In the genomic region with DNA sequence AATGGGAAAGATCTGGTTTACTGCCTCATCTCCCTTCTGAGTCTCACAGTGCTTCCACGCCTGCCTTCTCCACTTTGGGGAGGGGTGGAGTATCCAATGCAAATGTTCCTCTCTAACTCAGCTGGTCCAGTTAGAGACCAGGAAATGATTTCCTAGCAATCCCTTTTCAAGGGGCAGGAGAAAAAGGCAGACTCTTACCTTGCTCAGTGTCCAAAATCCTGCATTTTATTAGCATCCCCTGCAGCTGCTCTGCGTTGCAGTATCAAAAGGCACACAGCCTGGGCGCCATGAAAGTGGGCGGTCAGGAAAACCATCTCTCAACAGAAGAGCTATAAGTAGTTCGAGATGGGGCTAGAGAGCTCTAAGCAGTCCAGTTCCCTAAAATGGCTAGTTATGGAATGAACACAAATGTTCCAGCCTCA, we compare ENCODE assay signal across 10 cellular contexts.
DNase-seq lines count a peak whose midpoint lies in the region; ATAC-seq and TF ChIP-seq lines count a peak whose summit lies in the region.
"Had no signal": no experiment of that assay in that cellular context is flagged by ENCODE, and none has a peak within 500 bp of the region (broad histone marks: within the 10 kb centered on the region; RNA-seq: fewer than 3 reads in every experiment).

No MANE protein-coding gene starts in this region.

- peaks cover 7% of the 10 kb centered on the region; the same call in 1 of the 2 replicates for H3K36me3 ChIP-seq in DOHH2 (ENCODE audit: control insufficient read depth, low read length)
- no peaks in the 10 kb centered on the region for H3K36me3 ChIP-seq in heart left ventricle

- peaks cover 37% of the 10 kb centered on the region for H3K79me2 ChIP-seq in DOHH2 (ENCODE audit: control insufficient read depth, low read length)

- intact Hi-C loops in heart left ventricle (cut with DNase I) (loop anchor here in 7 of 10 donors (2.0 to 10.0 kb wide), 16 partner anchors 67 to 453 kb away; a partner anchor contains a TSS), sciatic nerve (cut with DNase I) (no loop called here)

- no peaks in the 10 kb centered on the region for H4K20me1 ChIP-seq in DOHH2 (ENCODE audit: control insufficient read depth, insufficient read depth, low read depth, low read length)

- no peak for TF ChIP-seq CTCF in DOHH2 (IDR thresholded peaks at IDR 0.05; ENCODE audit: low read depth, low read length, poor library complexity, severe bottlenecking)
- TF ChIP-seq CTCF in heart left ventricle (IDR thresholded peaks at IDR 0.05) = no peak

- no peaks in the 10 kb centered on the region; the same call in 1 of the 2 replicates for H3F3A ChIP-seq in DOHH2 (ENCODE audit: control insufficient read depth, insufficient read depth)

- H3K27ac ChIP-seq in DOHH2 (ENCODE audit: low read depth, low read length) (no peak overlapping the region), heart left ventricle (peak overlapping the region; percentile 78 to 94 (median 88))

- peak; percentile 63 for DNase-seq in SHP77 treated with DMSO at 0.1 percent for 48 hours (lab: John Stamatoyannopoulos, UW)
- peak in 1 of 5 donors; percentile 47 for DNase-seq in heart left ventricle
- DNase-seq in sciatic nerve (ENCODE audit: low spot score) = no peak
- no peak for DNase-seq in DMS 273 (lab: John Stamatoyannopoulos, UW; ENCODE audit: unreplicated experiment)
- no peak for DNase-seq in NCI-H1092 treated with DMSO at 0.1 percent for 48 hours (lab: John Stamatoyannopoulos, UW)
- no peak for DNase-seq in germinal center (ENCODE audit: low spot score)
- DNase-seq: islet precursor cell had no signal

- 42 to 63% (median 48%) methylated on average over 5 of the region's 5 CpGs for WGBS in heart left ventricle, 4 donors

- peak overlapping the region; percentile 95 for H3K4me2 ChIP-seq in DOHH2 (ENCODE audit: low read length)

- no peaks in the 10 kb centered on the region for H3K9me2 ChIP-seq in DOHH2 (replicated peaks; ENCODE audit: control insufficient read depth, low read length)

- no peak for TF ChIP-seq POLR2A in heart left ventricle (IDR thresholded peaks at IDR 0.05)

- H3K4me1 ChIP-seq in DOHH2 (ENCODE audit: control insufficient read depth, low read length) = peaks cover 49% of the 10 kb centered on the region
- H3K4me1 ChIP-seq in heart left ventricle = peaks cover 3 to 79% (median 48%) of the 10 kb centered on the region in 12 donors

- peak; percentile 44 to 57 (median 48) for ATAC-seq in heart left ventricle
- peak; percentile 6 for ATAC-seq in sciatic nerve
- ATAC-seq in GM19455 (IDR thresholded peaks at IDR 0.05; ENCODE audit: unreplicated experiment) = no peak
- ATAC-seq: GM12878 had no signal

- H3K9me3 ChIP-seq in DOHH2 (ENCODE audit: control insufficient read depth, insufficient read depth, low read length) (no peaks in the 10 kb centered on the region), heart left ventricle (no peaks in the 10 kb centered on the region)

- no peaks in the 10 kb centered on the region for H3K27me3 ChIP-seq in DOHH2 (ENCODE audit: control insufficient read depth, low read length)
- no peaks in the 10 kb centered on the region for H3K27me3 ChIP-seq in heart left ventricle

- no peak overlapping the region for H3K4me3 ChIP-seq in DOHH2 (ENCODE audit: low read length)
- H3K4me3 ChIP-seq in heart left ventricle = peak overlapping the region in 8 of 12 donors; percentile 3 to 67 (median 56)
- H3K4me3 ChIP-seq: GM12878 had no signal
